Comparison of ENCODE assay signal across 2 cellular contexts in the genomic region with DNA sequence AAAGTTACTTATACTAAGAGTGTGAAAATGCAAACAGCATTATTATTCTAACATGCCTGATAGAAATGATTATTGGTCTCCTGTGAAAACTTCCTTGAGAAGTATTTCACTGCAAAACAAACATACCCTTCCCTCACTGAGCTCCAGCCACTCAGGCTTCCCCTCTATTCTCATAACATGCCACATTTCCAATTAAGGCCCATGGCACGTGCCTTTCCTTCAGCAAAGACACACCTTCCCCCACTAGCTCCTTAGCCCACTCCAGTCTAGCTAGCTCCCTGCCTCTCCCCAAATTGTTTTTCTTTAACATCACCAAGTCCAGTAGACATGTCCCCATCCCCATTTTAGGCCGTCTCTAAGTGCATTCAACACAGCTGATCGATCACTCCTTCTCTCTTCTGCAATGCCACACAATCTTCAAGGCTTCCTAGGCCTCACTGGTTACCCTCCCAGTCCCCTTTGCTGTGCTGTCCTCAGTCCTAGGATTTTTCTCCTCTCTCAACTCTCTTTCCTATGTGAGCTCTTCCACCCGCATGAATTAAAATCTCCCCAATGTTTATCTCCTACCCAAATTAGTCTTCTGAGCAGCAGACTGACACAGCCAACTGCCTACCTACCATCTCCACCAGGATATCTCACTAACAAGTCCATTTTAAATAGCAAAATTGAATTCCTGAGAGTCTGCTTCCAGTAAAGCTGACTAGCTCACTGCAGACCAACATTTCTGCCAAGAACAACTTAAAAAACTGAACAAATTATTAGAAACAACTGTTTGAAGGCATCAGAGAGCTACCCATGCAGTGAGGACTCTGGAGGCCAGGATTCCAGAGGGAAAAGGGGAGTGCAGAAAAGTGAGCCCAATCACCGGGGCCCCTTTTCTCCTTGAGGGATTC.
TF ChIP-seq lines count a peak whose summit lies in the region.

No MANE protein-coding gene starts in this region.

TF ChIP-seq in HEK293, 187 proteins besides CTCF, POLR2A, EP300 and RAD21:
- TF ChIP-seq SALL2 (tag by site-specific recombination; IDR thresholded peaks at IDR 0.05; ENCODE audit: borderline replicate concordance) (no peak), ZNF600 (tag by site-specific recombination; IDR thresholded peaks at IDR 0.05) (no peak), ZNF214 (tag by site-specific recombination; IDR thresholded peaks at IDR 0.05; ENCODE audit: borderline replicate concordance) (no peak), GLIS2 (tag by site-specific recombination; IDR thresholded peaks at IDR 0.05) (no peak), MZF1 (tag by site-specific recombination; IDR thresholded peaks at IDR 0.05; ENCODE audit: borderline replicate concordance) (peak; percentile 20; the same call in 1 of the 2 replicates), OSR2 (tag by site-specific recombination; IDR thresholded peaks at IDR 0.05) (no peak), ZBTB17 (tag by site-specific recombination; IDR thresholded peaks at IDR 0.05) (peak; percentile 95)
- TF ChIP-seq, protein P1, sequence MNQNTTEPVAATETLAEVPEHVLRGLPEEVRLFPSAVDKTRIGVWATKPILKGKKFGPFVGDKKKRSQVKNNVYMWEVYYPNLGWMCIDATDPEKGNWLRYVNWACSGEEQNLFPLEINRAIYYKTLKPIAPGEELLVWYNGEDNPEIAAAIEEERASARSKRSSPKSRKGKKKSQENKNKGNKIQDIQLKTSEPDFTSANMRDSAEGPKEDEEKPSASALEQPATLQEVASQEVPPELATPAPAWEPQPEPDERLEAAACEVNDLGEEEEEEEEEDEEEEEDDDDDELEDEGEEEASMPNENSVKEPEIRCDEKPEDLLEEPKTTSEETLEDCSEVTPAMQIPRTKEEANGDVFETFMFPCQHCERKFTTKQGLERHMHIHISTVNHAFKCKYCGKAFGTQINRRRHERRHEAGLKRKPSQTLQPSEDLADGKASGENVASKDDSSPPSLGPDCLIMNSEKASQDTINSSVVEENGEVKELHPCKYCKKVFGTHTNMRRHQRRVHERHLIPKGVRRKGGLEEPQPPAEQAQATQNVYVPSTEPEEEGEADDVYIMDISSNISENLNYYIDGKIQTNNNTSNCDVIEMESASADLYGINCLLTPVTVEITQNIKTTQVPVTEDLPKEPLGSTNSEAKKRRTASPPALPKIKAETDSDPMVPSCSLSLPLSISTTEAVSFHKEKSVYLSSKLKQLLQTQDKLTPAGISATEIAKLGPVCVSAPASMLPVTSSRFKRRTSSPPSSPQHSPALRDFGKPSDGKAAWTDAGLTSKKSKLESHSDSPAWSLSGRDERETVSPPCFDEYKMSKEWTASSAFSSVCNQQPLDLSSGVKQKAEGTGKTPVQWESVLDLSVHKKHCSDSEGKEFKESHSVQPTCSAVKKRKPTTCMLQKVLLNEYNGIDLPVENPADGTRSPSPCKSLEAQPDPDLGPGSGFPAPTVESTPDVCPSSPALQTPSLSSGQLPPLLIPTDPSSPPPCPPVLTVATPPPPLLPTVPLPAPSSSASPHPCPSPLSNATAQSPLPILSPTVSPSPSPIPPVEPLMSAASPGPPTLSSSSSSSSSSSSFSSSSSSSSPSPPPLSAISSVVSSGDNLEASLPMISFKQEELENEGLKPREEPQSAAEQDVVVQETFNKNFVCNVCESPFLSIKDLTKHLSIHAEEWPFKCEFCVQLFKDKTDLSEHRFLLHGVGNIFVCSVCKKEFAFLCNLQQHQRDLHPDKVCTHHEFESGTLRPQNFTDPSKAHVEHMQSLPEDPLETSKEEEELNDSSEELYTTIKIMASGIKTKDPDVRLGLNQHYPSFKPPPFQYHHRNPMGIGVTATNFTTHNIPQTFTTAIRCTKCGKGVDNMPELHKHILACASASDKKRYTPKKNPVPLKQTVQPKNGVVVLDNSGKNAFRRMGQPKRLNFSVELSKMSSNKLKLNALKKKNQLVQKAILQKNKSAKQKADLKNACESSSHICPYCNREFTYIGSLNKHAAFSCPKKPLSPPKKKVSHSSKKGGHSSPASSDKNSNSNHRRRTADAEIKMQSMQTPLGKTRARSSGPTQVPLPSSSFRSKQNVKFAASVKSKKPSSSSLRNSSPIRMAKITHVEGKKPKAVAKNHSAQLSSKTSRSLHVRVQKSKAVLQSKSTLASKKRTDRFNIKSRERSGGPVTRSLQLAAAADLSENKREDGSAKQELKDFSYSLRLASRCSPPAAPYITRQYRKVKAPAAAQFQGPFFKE (tag by site-specific recombination; IDR thresholded peaks at IDR 0.05; ENCODE audit: borderline replicate concordance): no peak
- TF ChIP-seq, protein P2, sequence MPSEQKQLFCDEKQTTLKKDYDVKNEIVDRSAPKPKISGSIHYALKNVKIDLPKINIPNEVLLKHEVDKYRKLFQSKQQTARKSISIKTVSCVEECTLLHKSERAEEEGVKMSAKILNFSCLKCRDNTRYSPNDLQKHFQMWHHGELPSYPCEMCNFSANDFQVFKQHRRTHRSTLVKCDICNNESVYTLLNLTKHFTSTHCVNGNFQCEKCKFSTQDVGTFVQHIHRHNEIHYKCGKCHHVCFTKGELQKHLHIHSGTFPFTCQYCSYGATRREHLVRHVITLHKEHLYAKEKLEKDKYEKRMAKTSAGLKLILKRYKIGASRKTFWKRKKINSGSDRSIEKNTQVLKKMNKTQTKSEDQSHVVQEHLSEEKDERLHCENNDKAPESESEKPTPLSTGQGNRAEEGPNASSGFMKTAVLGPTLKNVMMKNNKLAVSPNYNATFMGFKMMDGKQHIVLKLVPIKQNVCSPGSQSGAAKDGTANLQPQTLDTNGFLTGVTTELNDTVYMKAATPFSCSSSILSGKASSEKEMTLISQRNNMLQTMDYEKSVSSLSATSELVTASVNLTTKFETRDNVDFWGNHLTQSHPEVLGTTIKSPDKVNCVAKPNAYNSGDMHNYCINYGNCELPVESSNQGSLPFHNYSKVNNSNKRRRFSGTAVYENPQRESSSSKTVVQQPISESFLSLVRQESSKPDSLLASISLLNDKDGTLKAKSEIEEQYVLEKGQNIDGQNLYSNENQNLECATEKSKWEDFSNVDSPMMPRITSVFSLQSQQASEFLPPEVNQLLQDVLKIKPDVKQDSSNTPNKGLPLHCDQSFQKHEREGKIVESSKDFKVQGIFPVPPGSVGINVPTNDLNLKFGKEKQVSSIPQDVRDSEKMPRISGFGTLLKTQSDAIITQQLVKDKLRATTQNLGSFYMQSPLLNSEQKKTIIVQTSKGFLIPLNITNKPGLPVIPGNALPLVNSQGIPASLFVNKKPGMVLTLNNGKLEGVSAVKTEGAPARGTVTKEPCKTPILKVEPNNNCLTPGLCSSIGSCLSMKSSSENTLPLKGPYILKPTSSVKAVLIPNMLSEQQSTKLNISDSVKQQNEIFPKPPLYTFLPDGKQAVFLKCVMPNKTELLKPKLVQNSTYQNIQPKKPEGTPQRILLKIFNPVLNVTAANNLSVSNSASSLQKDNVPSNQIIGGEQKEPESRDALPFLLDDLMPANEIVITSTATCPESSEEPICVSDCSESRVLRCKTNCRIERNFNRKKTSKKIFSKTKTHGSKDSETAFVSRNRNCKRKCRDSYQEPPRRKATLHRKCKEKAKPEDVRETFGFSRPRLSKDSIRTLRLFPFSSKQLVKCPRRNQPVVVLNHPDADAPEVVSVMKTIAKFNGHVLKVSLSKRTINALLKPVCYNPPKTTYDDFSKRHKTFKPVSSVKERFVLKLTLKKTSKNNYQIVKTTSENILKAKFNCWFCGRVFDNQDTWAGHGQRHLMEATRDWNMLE (tag by site-specific recombination; conservative IDR thresholded peaks at IDR 0.05; ENCODE audit: low read depth): no peak
- TF ChIP-seq, protein P3, sequence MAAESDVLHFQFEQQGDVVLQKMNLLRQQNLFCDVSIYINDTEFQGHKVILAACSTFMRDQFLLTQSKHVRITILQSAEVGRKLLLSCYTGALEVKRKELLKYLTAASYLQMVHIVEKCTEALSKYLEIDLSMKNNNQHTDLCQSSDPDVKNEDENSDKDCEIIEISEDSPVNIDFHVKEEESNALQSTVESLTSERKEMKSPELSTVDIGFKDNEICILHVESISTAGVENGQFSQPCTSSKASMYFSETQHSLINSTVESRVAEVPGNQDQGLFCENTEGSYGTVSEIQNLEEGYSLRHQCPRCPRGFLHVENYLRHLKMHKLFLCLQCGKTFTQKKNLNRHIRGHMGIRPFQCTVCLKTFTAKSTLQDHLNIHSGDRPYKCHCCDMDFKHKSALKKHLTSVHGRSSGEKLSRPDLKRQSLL (tag by site-specific recombination; IDR thresholded peaks at IDR 0.05): no peak

TF ChIP-seq in H1, 55 proteins besides CTCF, POLR2A, EP300 and RAD21 (continues in another document):
- TF ChIP-seq, protein P4, sequence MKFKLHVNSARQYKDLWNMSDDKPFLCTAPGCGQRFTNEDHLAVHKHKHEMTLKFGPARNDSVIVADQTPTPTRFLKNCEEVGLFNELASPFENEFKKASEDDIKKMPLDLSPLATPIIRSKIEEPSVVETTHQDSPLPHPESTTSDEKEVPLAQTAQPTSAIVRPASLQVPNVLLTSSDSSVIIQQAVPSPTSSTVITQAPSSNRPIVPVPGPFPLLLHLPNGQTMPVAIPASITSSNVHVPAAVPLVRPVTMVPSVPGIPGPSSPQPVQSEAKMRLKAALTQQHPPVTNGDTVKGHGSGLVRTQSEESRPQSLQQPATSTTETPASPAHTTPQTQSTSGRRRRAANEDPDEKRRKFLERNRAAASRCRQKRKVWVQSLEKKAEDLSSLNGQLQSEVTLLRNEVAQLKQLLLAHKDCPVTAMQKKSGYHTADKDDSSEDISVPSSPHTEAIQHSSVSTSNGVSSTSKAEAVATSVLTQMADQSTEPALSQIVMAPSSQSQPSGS (IDR thresholded peaks at IDR 0.05; ENCODE audit: low read length): no peak
- no peak for TF ChIP-seq RNF2 (IDR thresholded peaks at IDR 0.05; ENCODE audit: borderline replicate concordance, low read depth, low read length, missing control alignments, poor library complexity, severe bottlenecking)
- TF ChIP-seq, protein P5, sequence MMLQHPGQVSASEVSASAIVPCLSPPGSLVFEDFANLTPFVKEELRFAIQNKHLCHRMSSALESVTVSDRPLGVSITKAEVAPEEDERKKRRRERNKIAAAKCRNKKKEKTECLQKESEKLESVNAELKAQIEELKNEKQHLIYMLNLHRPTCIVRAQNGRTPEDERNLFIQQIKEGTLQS (IDR thresholded peaks at IDR 0.05; ENCODE audit: insufficient read depth, low read depth, low read length): no peak
- no peak for TF ChIP-seq CBX5 (IDR thresholded peaks at IDR 0.05; ENCODE audit: low read depth, low read length)
- no peak for TF ChIP-seq CBX8 (IDR thresholded peaks at IDR 0.05; ENCODE audit: borderline replicate concordance, low read depth, low read length)
- TF ChIP-seq, protein P6, sequence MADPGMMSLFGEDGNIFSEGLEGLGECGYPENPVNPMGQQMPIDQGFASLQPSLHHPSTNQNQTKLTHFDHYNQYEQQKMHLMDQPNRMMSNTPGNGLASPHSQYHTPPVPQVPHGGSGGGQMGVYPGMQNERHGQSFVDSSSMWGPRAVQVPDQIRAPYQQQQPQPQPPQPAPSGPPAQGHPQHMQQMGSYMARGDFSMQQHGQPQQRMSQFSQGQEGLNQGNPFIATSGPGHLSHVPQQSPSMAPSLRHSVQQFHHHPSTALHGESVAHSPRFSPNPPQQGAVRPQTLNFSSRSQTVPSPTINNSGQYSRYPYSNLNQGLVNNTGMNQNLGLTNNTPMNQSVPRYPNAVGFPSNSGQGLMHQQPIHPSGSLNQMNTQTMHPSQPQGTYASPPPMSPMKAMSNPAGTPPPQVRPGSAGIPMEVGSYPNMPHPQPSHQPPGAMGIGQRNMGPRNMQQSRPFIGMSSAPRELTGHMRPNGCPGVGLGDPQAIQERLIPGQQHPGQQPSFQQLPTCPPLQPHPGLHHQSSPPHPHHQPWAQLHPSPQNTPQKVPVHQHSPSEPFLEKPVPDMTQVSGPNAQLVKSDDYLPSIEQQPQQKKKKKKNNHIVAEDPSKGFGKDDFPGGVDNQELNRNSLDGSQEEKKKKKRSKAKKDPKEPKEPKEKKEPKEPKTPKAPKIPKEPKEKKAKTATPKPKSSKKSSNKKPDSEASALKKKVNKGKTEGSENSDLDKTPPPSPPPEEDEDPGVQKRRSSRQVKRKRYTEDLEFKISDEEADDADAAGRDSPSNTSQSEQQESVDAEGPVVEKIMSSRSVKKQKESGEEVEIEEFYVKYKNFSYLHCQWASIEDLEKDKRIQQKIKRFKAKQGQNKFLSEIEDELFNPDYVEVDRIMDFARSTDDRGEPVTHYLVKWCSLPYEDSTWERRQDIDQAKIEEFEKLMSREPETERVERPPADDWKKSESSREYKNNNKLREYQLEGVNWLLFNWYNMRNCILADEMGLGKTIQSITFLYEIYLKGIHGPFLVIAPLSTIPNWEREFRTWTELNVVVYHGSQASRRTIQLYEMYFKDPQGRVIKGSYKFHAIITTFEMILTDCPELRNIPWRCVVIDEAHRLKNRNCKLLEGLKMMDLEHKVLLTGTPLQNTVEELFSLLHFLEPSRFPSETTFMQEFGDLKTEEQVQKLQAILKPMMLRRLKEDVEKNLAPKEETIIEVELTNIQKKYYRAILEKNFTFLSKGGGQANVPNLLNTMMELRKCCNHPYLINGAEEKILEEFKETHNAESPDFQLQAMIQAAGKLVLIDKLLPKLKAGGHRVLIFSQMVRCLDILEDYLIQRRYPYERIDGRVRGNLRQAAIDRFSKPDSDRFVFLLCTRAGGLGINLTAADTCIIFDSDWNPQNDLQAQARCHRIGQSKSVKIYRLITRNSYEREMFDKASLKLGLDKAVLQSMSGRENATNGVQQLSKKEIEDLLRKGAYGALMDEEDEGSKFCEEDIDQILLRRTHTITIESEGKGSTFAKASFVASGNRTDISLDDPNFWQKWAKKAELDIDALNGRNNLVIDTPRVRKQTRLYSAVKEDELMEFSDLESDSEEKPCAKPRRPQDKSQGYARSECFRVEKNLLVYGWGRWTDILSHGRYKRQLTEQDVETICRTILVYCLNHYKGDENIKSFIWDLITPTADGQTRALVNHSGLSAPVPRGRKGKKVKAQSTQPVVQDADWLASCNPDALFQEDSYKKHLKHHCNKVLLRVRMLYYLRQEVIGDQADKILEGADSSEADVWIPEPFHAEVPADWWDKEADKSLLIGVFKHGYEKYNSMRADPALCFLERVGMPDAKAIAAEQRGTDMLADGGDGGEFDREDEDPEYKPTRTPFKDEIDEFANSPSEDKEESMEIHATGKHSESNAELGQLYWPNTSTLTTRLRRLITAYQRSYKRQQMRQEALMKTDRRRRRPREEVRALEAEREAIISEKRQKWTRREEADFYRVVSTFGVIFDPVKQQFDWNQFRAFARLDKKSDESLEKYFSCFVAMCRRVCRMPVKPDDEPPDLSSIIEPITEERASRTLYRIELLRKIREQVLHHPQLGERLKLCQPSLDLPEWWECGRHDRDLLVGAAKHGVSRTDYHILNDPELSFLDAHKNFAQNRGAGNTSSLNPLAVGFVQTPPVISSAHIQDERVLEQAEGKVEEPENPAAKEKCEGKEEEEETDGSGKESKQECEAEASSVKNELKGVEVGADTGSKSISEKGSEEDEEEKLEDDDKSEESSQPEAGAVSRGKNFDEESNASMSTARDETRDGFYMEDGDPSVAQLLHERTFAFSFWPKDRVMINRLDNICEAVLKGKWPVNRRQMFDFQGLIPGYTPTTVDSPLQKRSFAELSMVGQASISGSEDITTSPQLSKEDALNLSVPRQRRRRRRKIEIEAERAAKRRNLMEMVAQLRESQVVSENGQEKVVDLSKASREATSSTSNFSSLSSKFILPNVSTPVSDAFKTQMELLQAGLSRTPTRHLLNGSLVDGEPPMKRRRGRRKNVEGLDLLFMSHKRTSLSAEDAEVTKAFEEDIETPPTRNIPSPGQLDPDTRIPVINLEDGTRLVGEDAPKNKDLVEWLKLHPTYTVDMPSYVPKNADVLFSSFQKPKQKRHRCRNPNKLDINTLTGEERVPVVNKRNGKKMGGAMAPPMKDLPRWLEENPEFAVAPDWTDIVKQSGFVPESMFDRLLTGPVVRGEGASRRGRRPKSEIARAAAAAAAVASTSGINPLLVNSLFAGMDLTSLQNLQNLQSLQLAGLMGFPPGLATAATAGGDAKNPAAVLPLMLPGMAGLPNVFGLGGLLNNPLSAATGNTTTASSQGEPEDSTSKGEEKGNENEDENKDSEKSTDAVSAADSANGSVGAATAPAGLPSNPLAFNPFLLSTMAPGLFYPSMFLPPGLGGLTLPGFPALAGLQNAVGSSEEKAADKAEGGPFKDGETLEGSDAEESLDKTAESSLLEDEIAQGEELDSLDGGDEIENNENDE (IDR thresholded peaks at IDR 0.05; ENCODE audit: insufficient replicate concordance, low read length): no peak
- TF ChIP-seq NRF1 (IDR thresholded peaks at IDR 0.05; ENCODE audit: low read depth, low read length): no peak
- TF ChIP-seq SP4 (IDR thresholded peaks at IDR 0.05; ENCODE audit: low read length): no peak
- no peak for TF ChIP-seq RFX5 (IDR thresholded peaks at IDR 0.05; ENCODE audit: borderline replicate concordance, low read depth, low read length)
- no peak for TF ChIP-seq EZH2 (IDR thresholded peaks at IDR 0.05; ENCODE audit: low read depth, low read length, severe bottlenecking)
- no peak for TF ChIP-seq GTF2F1 (IDR thresholded peaks at IDR 0.05; ENCODE audit: borderline replicate concordance, low read depth, low read length)
